1 cellular context compared by ENCODE assay signal in the genomic region with DNA sequence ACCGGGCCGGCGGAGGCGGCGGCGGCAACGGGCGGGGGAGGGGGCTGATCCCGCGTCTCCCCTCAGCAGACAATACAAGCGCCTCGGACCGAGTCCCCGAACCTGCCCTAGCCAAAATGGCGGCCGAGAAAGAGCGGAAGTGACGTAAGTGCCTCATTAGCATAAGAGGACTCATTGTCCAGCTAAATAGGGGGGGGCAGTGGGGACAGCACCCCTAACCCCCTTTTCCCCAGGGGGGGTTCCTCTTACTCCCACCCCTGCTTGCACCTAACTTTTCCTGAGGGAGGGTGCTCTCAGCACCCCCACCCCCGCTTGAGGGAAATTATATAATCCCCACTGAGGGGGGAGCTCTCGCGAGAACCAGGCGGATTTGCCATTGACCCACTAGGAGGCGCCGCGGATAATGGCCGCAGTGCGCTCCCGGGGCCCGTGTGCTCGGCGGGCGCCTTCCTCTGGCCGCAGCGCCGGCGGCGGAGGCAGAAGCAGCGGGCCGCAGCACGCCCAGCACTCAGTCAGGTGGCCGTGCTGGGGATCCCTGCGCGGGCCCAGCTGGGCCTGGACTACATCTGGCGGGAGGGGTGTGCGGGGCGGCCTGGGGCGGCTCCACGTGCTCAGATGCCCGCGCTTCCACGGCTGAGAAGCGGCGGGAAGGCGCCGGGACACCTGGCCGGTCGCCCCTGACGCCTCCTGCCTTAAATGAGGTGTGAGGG.
A peak's percentile ranks its signal among the peaks of the same experiment; 100 is the strongest.
TF ChIP-seq lines count a peak whose summit lies in the region.

A gene (minus strand): TSS at position 132 of the 710 bp plus-strand sequence. CDS start 27,441 bp downstream, outside the sequence.

TF ChIP-seq in K562, 482 proteins besides CTCF, POLR2A, EP300 and RAD21 (continued from another document):
- peak; percentile 93 for TF ChIP-seq POLR2G (IDR thresholded peaks at IDR 0.05; ENCODE audit: low read depth, low read length)
- TF ChIP-seq SP1 (CRISPR knock-in tag; IDR thresholded peaks at IDR 0.05) = peak; percentile 96
- no peak for TF ChIP-seq ARID2 (IDR thresholded peaks at IDR 0.05)
- TF ChIP-seq MCM2 (IDR thresholded peaks at IDR 0.05; ENCODE audit: low read depth) = no peak
- TF ChIP-seq, protein P1, sequence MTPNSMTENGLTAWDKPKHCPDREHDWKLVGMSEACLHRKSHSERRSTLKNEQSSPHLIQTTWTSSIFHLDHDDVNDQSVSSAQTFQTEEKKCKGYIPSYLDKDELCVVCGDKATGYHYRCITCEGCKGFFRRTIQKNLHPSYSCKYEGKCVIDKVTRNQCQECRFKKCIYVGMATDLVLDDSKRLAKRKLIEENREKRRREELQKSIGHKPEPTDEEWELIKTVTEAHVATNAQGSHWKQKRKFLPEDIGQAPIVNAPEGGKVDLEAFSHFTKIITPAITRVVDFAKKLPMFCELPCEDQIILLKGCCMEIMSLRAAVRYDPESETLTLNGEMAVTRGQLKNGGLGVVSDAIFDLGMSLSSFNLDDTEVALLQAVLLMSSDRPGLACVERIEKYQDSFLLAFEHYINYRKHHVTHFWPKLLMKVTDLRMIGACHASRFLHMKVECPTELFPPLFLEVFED (CRISPR knock-in tag; conservative IDR thresholded peaks at IDR 0.05) = 0 out of 2 replicates have a peak, but pooled peaks have one; percentile 17
TF ChIP-seq in K562: peak in this region for 247.
